Comparison of ENCODE assay signal across 8 cellular contexts in genomic region chr18:12377556-12378553, GRCh38. TPM values are rescaled to one million over a fixed set of nuclear protein-coding genes. Genes with fewer than 3 reads are reported as not detected.
DNase-seq lines count a peak whose midpoint lies in the region; ATAC-seq and TF ChIP-seq lines count a peak whose summit lies in the region.

No MANE protein-coding gene starts in this region.

- DNase-seq in NCI-H2227 treated with DMSO at 0.1 percent for 48 hours (lab: John Stamatoyannopoulos, UW): peak; percentile 66
- DNase-seq in NCI-H2227 (lab: John Stamatoyannopoulos, UW; ENCODE audit: unreplicated experiment): no peak
- no peak for DNase-seq in H7
- DNase-seq in LoVo (ENCODE audit: low spot score): peak; percentile 97
- DNase-seq in body of pancreas: no peak
- peak; percentile 75 for DNase-seq in mesendoderm
- no peak for DNase-seq in T-helper 9 cell
- no peak for DNase-seq in NCI-H1092 (lab: John Stamatoyannopoulos, UW)

- peak in 2 of 3 donors; percentile 74 to 84 for TF ChIP-seq POLR2A in body of pancreas (IDR thresholded peaks at IDR 0.05)

- H3K18ac ChIP-seq in mesendoderm (ENCODE audit: low read length): peak overlapping the region; percentile 61

- 9 to 12% methylated on average over 24 to 35 of the region's 35 CpGs for WGBS in body of pancreas, 2 donors
- WGBS in mesendoderm (ENCODE audit: extremely low coverage, insufficient coverage, low lambda C conversion rate): no CpG with 5 or more reads among the region's 35 CpGs

- H2AK5ac ChIP-seq in mesendoderm (ENCODE audit: low read length): no peak overlapping the region

- H3K27me3 ChIP-seq in H7 (ENCODE audit: control insufficient read depth, insufficient read depth, low read length) (no peaks in the 10 kb centered on the region), body of pancreas (no peaks in the 10 kb centered on the region), mesendoderm (ENCODE audit: insufficient read depth, low read length, poor library complexity) (no peaks in the 10 kb centered on the region)

- peaks cover 40% of the 10 kb centered on the region for H3K4me1 ChIP-seq in body of pancreas
- H3K4me1 ChIP-seq in mesendoderm (ENCODE audit: control insufficient read depth, low read depth, low read length): peaks cover 2% of the 10 kb centered on the region

- H3K9me3 ChIP-seq in body of pancreas: no peaks in the 10 kb centered on the region

- no peak overlapping the region for H4K8ac ChIP-seq in mesendoderm (ENCODE audit: low read depth, low read length)

- TF ChIP-seq CTCF in body of pancreas (IDR thresholded peaks at IDR 0.05): peak in 4 of 7 experiments; percentile 31 to 49 (median 44)

- H3K79me1 ChIP-seq in mesendoderm (ENCODE audit: low read length): peaks cover 11% of the 10 kb centered on the region

- H3K4ac ChIP-seq in mesendoderm (ENCODE audit: low read depth, low read length): peak overlapping the region; percentile 83

- ATAC-seq in body of pancreas: no peak

- peak overlapping the region; percentile 55 to 99 (median 99) for H3K27ac ChIP-seq in body of pancreas
- peak overlapping the region; percentile 92 for H3K27ac ChIP-seq in mesendoderm (ENCODE audit: low read depth, low read length)

- H3K56ac ChIP-seq in mesendoderm (ENCODE audit: low read length): peak overlapping the region; percentile 97

- peak overlapping the region; percentile 90 for H3K4me2 ChIP-seq in mesendoderm (ENCODE audit: low read length)

- peak overlapping the region; percentile 89 for H2BK5ac ChIP-seq in mesendoderm (ENCODE audit: low read length)

- H3K23ac ChIP-seq in mesendoderm (ENCODE audit: low read length): peak overlapping the region; percentile 66

- H3K36me3 ChIP-seq in H7 (replicated peaks; ENCODE audit: control insufficient read depth, insufficient read depth, low read length): no peaks in the 10 kb centered on the region
- H3K36me3 ChIP-seq in body of pancreas (replicated peaks in 1 of 2; ENCODE audit: insufficient read depth in 1 of 2, low read depth in 2 of 2): no peaks in the 10 kb centered on the region
- H3K36me3 ChIP-seq in mesendoderm (ENCODE audit: control insufficient read depth, insufficient read depth, low read length): no peaks in the 10 kb centered on the region

- H2BK120ac ChIP-seq in mesendoderm (ENCODE audit: low read depth, low read length): no peak overlapping the region

- H3K79me2 ChIP-seq in mesendoderm (ENCODE audit: control insufficient read depth, insufficient read depth, low read length): peaks cover 36% of the 10 kb centered on the region

- intact Hi-C loops in body of pancreas (cut with DNase I): no loop called here

- H2BK15ac ChIP-seq in mesendoderm (replicated peaks; ENCODE audit: low read depth): no peak overlapping the region

- H4K5ac ChIP-seq in mesendoderm (ENCODE audit: low read length): no peak overlapping the region

- peak overlapping the region; percentile 94 for H3K9ac ChIP-seq in mesendoderm (ENCODE audit: low read length)

- H3K4me3 ChIP-seq in H7 (ENCODE audit: insufficient read depth, low read depth, low read length) (peak overlapping the region; percentile 70), body of pancreas (peak overlapping the region; percentile 3 to 44), mesendoderm (ENCODE audit: low read length) (peak overlapping the region; percentile 70)

RNA-seq across cellular contexts. Expression of gene AFG3L2, which starts 0.8 kb away (rescaled TPM):
- total RNA-seq in H7 (2014; rRNA removed; shearing (Covaris generic)): 108 and 132 TPM in 2 replicates
- 10 to 100 TPM; 30.4 to 33.6 TPM for total RNA-seq in body of pancreas
- polyA plus RNA-seq in mesendoderm (2013, experiment 1 of 2): 52.6 TPM
- 52.4 TPM for polyA plus RNA-seq in mesendoderm (2013, experiment 2 of 2)

RNA-seq across cellular contexts. Expression of gene PRELID3A, which starts 29.9 kb away (rescaled TPM):
- 5.4 and 7.8 TPM in 2 replicates for total RNA-seq in H7 (2014; rRNA removed; shearing (Covaris generic))
- total RNA-seq in body of pancreas: not detected
- polyA plus RNA-seq in mesendoderm (2013, experiment 1 of 2): 4.7 TPM
- 5.1 TPM for polyA plus RNA-seq in mesendoderm (2013, experiment 2 of 2)

Comparison
In these comparisons a context has a peak if more than half of its experiments do, and no peak if none do; other contexts are left out.
1. DNase-seq: peak in NCI-H2227 treated with DMSO at 0.1 percent for 48 hours (single experiment), LoVo (single experiment) and mesendoderm (single experiment); none in NCI-H2227 (single experiment), H7 (single experiment), body of pancreas (0 of 4), T-helper 9 cell (single experiment) and NCI-H1092 (single experiment).
2. Peak in every context shown above with its lines, with median percentiles within 50 percentile points of each other: H3K4me3 ChIP-seq.